ENCODE assay signal across 12 cellular contexts in the genomic region with DNA sequence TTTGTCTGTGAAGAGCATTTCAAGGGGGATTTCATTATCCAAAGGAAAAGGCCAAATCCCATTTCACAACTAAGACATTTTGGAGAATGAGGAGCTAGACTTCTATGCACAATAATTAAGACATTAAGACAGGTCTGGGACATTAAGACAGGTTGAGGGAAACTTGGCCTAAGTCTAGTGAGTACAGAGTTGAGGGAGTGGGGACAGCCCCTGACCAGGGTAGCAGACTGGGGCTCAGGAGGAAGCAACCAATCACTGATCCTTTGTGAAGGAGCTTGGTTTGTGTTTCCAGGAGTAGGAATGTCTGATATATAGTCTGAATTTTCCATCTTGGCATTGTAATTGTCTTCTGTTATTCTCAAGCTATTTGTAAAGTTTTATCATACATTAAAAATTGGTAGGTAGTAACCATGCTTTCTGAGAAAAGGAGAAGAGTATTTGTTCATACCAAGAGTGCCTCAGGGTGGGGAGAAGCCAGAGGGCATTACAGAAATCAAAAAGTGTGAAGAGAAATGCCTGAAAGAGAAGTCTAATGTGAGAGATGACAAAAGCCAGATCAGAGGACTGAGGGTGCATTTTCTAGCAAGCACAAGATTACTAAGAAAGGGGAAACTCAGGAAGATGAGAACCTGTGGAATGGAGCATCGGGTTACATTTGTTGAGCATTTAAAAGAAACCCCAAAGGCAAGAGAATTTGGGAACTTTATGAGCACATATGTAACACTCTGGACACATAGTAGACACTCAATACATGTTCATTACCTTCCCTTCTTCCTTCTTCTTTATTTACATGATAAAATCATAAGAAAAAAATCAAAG.
"Had no signal": no experiment of that assay in that cellular context is flagged by ENCODE, and none has a peak within 500 bp of the region (broad histone marks: within the 10 kb centered on the region; RNA-seq: fewer than 3 reads in every experiment).

No MANE protein-coding gene starts in this region.

- H3K27me3 Mint-ChIP-seq: brain, type B pancreatic cell had no signal

- H3K9me3 ChIP-seq: ovary, SJSA1 had no signal

- DNase-seq: activated CD4-positive, alpha-beta T cell treated with anti-CD3 and anti-CD28 coated beads for 4 hours; activated naive CD4-positive, alpha-beta T cell treated with anti-CD3 and anti-CD28 coated beads for 36 hours; cerebellar nuclear complex; dermis blood vessel endothelial cell; glutamatergic neuron; left colon; ovary; T-helper 1 cell; WERI-Rb-1 had no signal

- H3K36me3 Mint-ChIP-seq: brain, type B pancreatic cell had no signal

- H3K9me3 Mint-ChIP-seq: activated naive CD4-positive, alpha-beta T cell treated with anti-CD3 and anti-CD28 coated beads for 36 hours; type B pancreatic cell had no signal

- H3K27me3 ChIP-seq: ovary, SJSA1 had no signal

- H3K4me3 Mint-ChIP-seq: activated naive CD4-positive, alpha-beta T cell treated with anti-CD3 and anti-CD28 coated beads for 36 hours; brain; type B pancreatic cell had no signal

- H3K4me3 ChIP-seq: ovary, SJSA1 had no signal

- H3K27ac ChIP-seq: ovary, SJSA1, WERI-Rb-1 had no signal

- H3K27ac Mint-ChIP-seq: activated naive CD4-positive, alpha-beta T cell treated with anti-CD3 and anti-CD28 coated beads for 36 hours; type B pancreatic cell had no signal

- H3K36me3 ChIP-seq: ovary, SJSA1, WERI-Rb-1 had no signal

- ATAC-seq: left colon had no signal
